ENCODE assay signal across 19 cellular contexts in genomic region chr22:22880645-22881044, GRCh38. TPM values are rescaled to one million over a fixed set of nuclear protein-coding genes. Genes with fewer than 3 reads are reported as not detected.
"Had no signal": no experiment of that assay in that cellular context is flagged by ENCODE, and none has a peak within 500 bp of the region (broad histone marks: within the 10 kb centered on the region; RNA-seq: fewer than 3 reads in every experiment).

No MANE protein-coding gene starts in this region.

- H3K36me3 ChIP-seq: colonic mucosa, gastroesophageal sphincter, lower lobe of right lung, tibial nerve had no signal

- H3K27ac ChIP-seq: colonic mucosa, epithelial cell of prostate, gastroesophageal sphincter, hepatocyte, lower lobe of right lung, tibial nerve had no signal

- H3K4me1 ChIP-seq: colonic mucosa, gastroesophageal sphincter, lower lobe of right lung, tibial nerve had no signal

- H3K4me2 ChIP-seq: hepatocyte had no signal

- DNase-seq: activated CD4-positive, alpha-beta T cell treated with anti-CD3 and anti-CD28 coated beads, Interleukin-2, amount 50 U/mL, for 1 hour; activated CD4-positive, CD25-positive, alpha-beta regulatory T cell; activated CD8-positive, alpha-beta memory T cell treated with anti-CD3 and anti-CD28 coated beads, Interleukin-2, amount 50 U/mL, for 48 hours; activated naive CD4-positive, alpha-beta T cell; colonic mucosa; effector memory CD4-positive, alpha-beta T cell; kidney glomerular epithelial cell; lower lobe of right lung; midbrain; right cardiac atrium; small intestine; T-helper 2 cell had no signal

- ATAC-seq: gastroesophageal sphincter, lower lobe of right lung, right cardiac atrium, SK-N-SH treated with all-trans-retinoic acid at 6 μM for 48 hours had no signal

- H3K4me3 ChIP-seq: colonic mucosa, gastroesophageal sphincter, hepatocyte, lower lobe of right lung, tibial nerve had no signal

- H3K27ac Mint-ChIP-seq: progenitor cell of endocrine pancreas had no signal

- H3K9me3 ChIP-seq: colonic mucosa, gastroesophageal sphincter, lower lobe of right lung, tibial nerve had no signal

- H3K79me2 ChIP-seq: hepatocyte had no signal

- H3K27me3 ChIP-seq: colonic mucosa, hepatocyte, tibial nerve had no signal

- H2AFZ ChIP-seq: hepatocyte had no signal

RNA-seq across cellular contexts. Expression of gene IGLL5, which starts 7.0 kb away (rescaled TPM):
- total RNA-seq: cardiac septum, hepatocyte, progenitor cell of endocrine pancreas had no signal
